8 cellular contexts compared by ENCODE assay signal in the genomic region with DNA sequence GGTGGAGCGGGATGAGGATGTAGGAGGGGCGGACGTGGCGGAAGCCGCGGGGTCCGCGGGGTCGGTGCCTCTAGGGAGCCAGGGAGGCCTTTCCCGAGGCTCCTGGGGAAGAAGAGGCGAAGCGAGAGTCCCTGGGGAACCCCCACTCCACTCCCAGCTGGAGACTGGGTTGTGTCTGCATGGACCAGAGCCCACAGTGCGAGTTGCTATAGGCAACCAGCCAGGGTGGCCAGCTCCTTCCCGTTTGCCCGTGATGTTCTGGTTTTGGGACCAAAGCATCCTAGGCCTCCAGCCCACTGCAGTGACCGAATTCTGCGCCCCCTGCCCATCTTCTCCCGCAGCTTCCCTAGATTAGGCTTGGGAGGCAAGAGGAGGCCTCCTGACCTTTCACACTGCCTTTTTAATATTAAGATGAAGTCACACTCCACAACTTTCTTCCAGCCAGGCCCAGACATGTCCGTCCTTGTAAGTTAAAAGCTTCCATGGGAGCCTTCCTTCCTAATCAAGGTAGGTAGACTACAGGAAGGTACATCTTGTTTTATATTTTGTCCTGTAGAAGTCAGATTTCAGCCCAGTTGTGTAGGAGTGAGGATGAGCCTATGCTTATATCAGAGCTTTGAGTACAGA. TPM values are rescaled to one million over a fixed set of nuclear protein-coding genes. Genes with fewer than 3 reads are reported as not detected.
DNase-seq lines count a peak whose midpoint lies in the region; ATAC-seq and TF ChIP-seq lines count a peak whose summit lies in the region.

No MANE protein-coding gene starts in this region.

- H3K4me1 ChIP-seq in neuronal stem cell (ENCODE audit: control insufficient read depth in 2 of 2, insufficient read depth in 1 of 2, low read depth in 1 of 2, low read length in 2 of 2) = peaks cover 0 to 5% of the 10 kb centered on the region in 2 donors

- no peaks in the 10 kb centered on the region for H3K27me3 Mint-ChIP-seq in WTC11 (ENCODE audit: low read depth)

- H3K23ac ChIP-seq in neuronal stem cell (ENCODE audit: low read depth, low read length, poor library complexity) = peak overlapping the region; percentile 97

- H3K9me3 Mint-ChIP-seq in WTC11 = no peaks in the 10 kb centered on the region

- H2BK15ac ChIP-seq in neuronal stem cell (ENCODE audit: low read length) = no peak overlapping the region

- H4K91ac ChIP-seq in neuronal stem cell (ENCODE audit: low read depth, low read length, poor library complexity) = no peak overlapping the region

- H3K79me1 ChIP-seq in neuronal stem cell (ENCODE audit: low read depth, low read length) = peaks cover 7% of the 10 kb centered on the region

- H3K27ac ChIP-seq in neuronal stem cell (replicated peaks; ENCODE audit: low read length) = no peak overlapping the region

- H3K18ac ChIP-seq in neuronal stem cell (ENCODE audit: low read length) = peak overlapping the region; percentile 98

- peak overlapping the region; percentile 99 for H3K9ac ChIP-seq in neuronal stem cell (ENCODE audit: low read depth, low read length, poor library complexity)

- peak overlapping the region; percentile 97 for H2AFZ ChIP-seq in neuronal stem cell (ENCODE audit: low read length)

- POLR2A ChIA-PET in WTC11 (lab: Charles Lee) = interaction anchor here (0.7 kb wide), 1 partner anchor 209 kb away, joined by 3 read pairs; the partner anchor contains the start of gene WIPI1

- H3K27me3 ChIP-seq in neuronal stem cell (ENCODE audit: control insufficient read depth in 3 of 3, insufficient read depth in 3 of 3, low read depth in 1 of 3, low read length in 3 of 3) = no peaks in the 10 kb centered on the region

- H2BK120ac ChIP-seq in neuronal stem cell (ENCODE audit: low read depth, low read length) = peak overlapping the region; percentile 61

- DNase-seq in DMS53 treated with DMSO at 0.1 percent for 48 hours (lab: John Stamatoyannopoulos, UW; ENCODE audit: unreplicated experiment) (peak; percentile 29), HS-27A (ENCODE audit: low read depth) (peak; percentile 5), WTC11 (ENCODE audit: low spot score) (no peak), fibroblast of peridontal ligament (ENCODE audit: extremely low read depth) (peak; percentile 77), neuronal stem cell (ENCODE audit: low spot score) (no peak), ecto neural progenitor cell (ENCODE audit: low spot score) (no peak)
- no peak for DNase-seq in stimulated activated CD8-positive, alpha-beta memory T cell treated with anti-CD3 and anti-CD28 coated beads, Interleukin-4, amount 100 ng/mL, for 48 hours

- H3K14ac ChIP-seq in neuronal stem cell (ENCODE audit: low read length) = peak overlapping the region; percentile 17

- ATAC-seq in GM19467 (IDR thresholded peaks at IDR 0.05; ENCODE audit: unreplicated experiment) (peak; percentile 18), WTC11 (peak; percentile 60)

- H2BK5ac ChIP-seq in neuronal stem cell (ENCODE audit: low read length) = peak overlapping the region; percentile 98

- H3K4me2 ChIP-seq in neuronal stem cell (ENCODE audit: insufficient read depth, low read length, poor library complexity, severe bottlenecking) = peak overlapping the region; percentile 83

- peaks cover 3 to 42% of the 10 kb centered on the region in 2 donors for H3K36me3 ChIP-seq in neuronal stem cell (replicated peaks in 1 of 2; ENCODE audit: control insufficient read depth in 2 of 2, insufficient read depth in 2 of 2, low read length in 2 of 2)

- no peak overlapping the region for H3K4ac ChIP-seq in neuronal stem cell (ENCODE audit: low read length)

- WGBS in neuronal stem cell (ENCODE audit: extremely low coverage in 2 of 2, insufficient read length in 2 of 2, insufficient replicate concordance in 1 of 2), 2 donors = no CpG with 5 or more reads among the region's 19 CpGs

- TF ChIP-seq CTCF in WTC11 (IDR thresholded peaks at IDR 0.05) = no peak

- no peak overlapping the region for H2BK12ac ChIP-seq in neuronal stem cell (ENCODE audit: low read length)

- CTCF ChIA-PET in WTC11 (lab: Charles Lee) = interaction anchor here (1.2 to 2.6 kb wide), 6 partner anchors 19 to 209 kb away, joined by 3 to 13 read pairs (median 8); partner anchors contain the start of gene WIPI1

- H3K9me3 ChIP-seq in neuronal stem cell (replicated peaks in 1 of 2; ENCODE audit: control insufficient read depth in 2 of 2, insufficient read depth in 1 of 2, low read depth in 1 of 2, low read length in 2 of 2) = no peaks in the 10 kb centered on the region

- H4K8ac ChIP-seq in neuronal stem cell (ENCODE audit: low read depth, low read length) = no peak overlapping the region

- H3K4me1 Mint-ChIP-seq in WTC11 = peaks cover 14% of the 10 kb centered on the region

- peak overlapping the region; percentile 34 for H2AK5ac ChIP-seq in neuronal stem cell (ENCODE audit: low read depth, low read length)

- H3K4me3 Mint-ChIP-seq in WTC11 = peak overlapping the region; percentile 80

- H3K36me3 Mint-ChIP-seq in WTC11 = peaks cover 12% of the 10 kb centered on the region

- H3K4me3 ChIP-seq in neuronal stem cell (ENCODE audit: low read length in 2 of 2) = peak overlapping the region; percentile 93 to 95

- peak overlapping the region; percentile 72; the same call in 1 of the 2 replicates for H3K27ac Mint-ChIP-seq in WTC11

TF ChIP-seq in WTC11, 78 proteins besides CTCF, POLR2A, EP300 and RAD21:
- TF ChIP-seq, protein P1, sequence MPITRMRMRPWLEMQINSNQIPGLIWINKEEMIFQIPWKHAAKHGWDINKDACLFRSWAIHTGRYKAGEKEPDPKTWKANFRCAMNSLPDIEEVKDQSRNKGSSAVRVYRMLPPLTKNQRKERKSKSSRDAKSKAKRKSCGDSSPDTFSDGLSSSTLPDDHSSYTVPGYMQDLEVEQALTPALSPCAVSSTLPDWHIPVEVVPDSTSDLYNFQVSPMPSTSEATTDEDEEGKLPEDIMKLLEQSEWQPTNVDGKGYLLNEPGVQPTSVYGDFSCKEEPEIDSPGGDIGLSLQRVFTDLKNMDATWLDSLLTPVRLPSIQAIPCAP (CRISPR knock-in tag; IDR thresholded peaks at IDR 0.05) = peak; percentile 35; the same call in 1 of the 2 replicates
- TF ChIP-seq, protein P2, sequence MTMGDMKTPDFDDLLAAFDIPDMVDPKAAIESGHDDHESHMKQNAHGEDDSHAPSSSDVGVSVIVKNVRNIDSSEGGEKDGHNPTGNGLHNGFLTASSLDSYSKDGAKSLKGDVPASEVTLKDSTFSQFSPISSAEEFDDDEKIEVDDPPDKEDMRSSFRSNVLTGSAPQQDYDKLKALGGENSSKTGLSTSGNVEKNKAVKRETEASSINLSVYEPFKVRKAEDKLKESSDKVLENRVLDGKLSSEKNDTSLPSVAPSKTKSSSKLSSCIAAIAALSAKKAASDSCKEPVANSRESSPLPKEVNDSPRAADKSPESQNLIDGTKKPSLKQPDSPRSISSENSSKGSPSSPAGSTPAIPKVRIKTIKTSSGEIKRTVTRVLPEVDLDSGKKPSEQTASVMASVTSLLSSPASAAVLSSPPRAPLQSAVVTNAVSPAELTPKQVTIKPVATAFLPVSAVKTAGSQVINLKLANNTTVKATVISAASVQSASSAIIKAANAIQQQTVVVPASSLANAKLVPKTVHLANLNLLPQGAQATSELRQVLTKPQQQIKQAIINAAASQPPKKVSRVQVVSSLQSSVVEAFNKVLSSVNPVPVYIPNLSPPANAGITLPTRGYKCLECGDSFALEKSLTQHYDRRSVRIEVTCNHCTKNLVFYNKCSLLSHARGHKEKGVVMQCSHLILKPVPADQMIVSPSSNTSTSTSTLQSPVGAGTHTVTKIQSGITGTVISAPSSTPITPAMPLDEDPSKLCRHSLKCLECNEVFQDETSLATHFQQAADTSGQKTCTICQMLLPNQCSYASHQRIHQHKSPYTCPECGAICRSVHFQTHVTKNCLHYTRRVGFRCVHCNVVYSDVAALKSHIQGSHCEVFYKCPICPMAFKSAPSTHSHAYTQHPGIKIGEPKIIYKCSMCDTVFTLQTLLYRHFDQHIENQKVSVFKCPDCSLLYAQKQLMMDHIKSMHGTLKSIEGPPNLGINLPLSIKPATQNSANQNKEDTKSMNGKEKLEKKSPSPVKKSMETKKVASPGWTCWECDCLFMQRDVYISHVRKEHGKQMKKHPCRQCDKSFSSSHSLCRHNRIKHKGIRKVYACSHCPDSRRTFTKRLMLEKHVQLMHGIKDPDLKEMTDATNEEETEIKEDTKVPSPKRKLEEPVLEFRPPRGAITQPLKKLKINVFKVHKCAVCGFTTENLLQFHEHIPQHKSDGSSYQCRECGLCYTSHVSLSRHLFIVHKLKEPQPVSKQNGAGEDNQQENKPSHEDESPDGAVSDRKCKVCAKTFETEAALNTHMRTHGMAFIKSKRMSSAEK (CRISPR knock-in tag; IDR thresholded peaks at IDR 0.05; ENCODE audit: borderline replicate concordance) = no peak
TF ChIP-seq in WTC11: peak in this region for 1.

RNA-seq across cellular contexts. Expression of gene AMZ2, which starts 0.5 kb away (rescaled TPM):
- 54.6 to 79.0 TPM (median 73.6 TPM) in 3 replicates for total RNA-seq in WTC11 (2021)
- polyA plus RNA-seq in neuronal stem cell (2013, experiment 1 of 2) = 166 TPM
- 168 TPM for polyA plus RNA-seq in neuronal stem cell (2013, experiment 2 of 2)

RNA-seq across cellular contexts. Expression of gene SLC16A6, which starts 42.6 kb away (rescaled TPM):
- total RNA-seq in WTC11 (2021) = 0.14 to 0.22 TPM (median 0.16 TPM) in 3 replicates
- 0.04 TPM for polyA plus RNA-seq in neuronal stem cell (2013, experiment 1 of 2)
- polyA plus RNA-seq in neuronal stem cell (2013, experiment 2 of 2) = 0.06 TPM

RNA-seq across cellular contexts. Expression of gene ARSG, which starts 43.0 kb away (rescaled TPM):
- 6.9 to 7.9 TPM (median 7.5 TPM) in 3 replicates for total RNA-seq in WTC11 (2021)
- 4.4 TPM for polyA plus RNA-seq in neuronal stem cell (2013, experiment 1 of 2)
- polyA plus RNA-seq in neuronal stem cell (2013, experiment 2 of 2) = 4.2 TPM

Comparison
In these comparisons a context has a peak if more than half of its experiments do, and no peak if none do; other contexts are left out.
1. DNase-seq: peak in DMS53 treated with DMSO at 0.1 percent for 48 hours (single experiment), HS-27A (single experiment) and fibroblast of peridontal ligament (single experiment); none in WTC11 (single experiment), neuronal stem cell (single experiment), stimulated activated CD8-positive, alpha-beta memory T cell treated with anti-CD3 and anti-CD28 coated beads, Interleukin-4, amount 100 ng/mL, for 48 hours (single experiment) and ecto neural progenitor cell (single experiment).